21 cellular contexts compared by ENCODE assay signal in the genomic region with DNA sequence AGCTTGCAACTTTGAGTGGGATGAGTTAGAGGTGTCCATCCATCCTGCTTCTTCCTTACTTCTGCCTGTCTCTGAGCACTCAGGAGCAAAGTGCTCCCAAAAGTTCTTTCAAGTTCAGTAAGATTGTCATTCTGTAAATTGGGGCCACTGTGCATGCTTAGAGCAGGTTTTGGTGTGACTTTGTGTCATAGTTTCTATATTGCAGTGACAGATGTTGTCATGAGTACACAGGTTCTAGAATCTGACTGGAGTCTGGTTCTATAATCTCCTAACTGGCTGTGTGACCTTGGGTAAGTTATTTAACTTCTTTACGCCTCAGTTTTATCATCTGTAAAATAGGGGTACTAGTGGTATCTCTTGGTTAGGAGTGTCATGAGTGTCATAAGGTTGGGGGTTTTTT.
A peak's percentile ranks its signal among the peaks of the same experiment; 100 is the strongest.
DNase-seq lines count a peak whose midpoint lies in the region; ATAC-seq and TF ChIP-seq lines count a peak whose summit lies in the region.
"Had no signal": no experiment of that assay in that cellular context is flagged by ENCODE, and none has a peak within 500 bp of the region (broad histone marks: within the 10 kb centered on the region; RNA-seq: fewer than 3 reads in every experiment).

No MANE protein-coding gene starts in this region.

- POLR2A ChIA-PET in activated CD8-positive, alpha-beta T cell treated with anti-CD3 and anti-CD28 coated beads for 36 hours (lab: Charles Lee), result no interaction called here
- POLR2A ChIA-PET in activated CD8-positive, alpha-beta T cell treated with anti-CD3 and anti-CD28 coated beads, Interleukin-2, amount 10 ng/mL, durations not matched to agents 7 days and 5 days (lab: Charles Lee), result no interaction called here

- 95 to 100% methylated on average over 1 of the region's 1 CpG for WGBS in tibial nerve, 2 donors

- H3K9me3 Mint-ChIP-seq in activated CD8-positive, alpha-beta T cell treated with anti-CD3 and anti-CD28 coated beads for 36 hours, result peaks cover 7% of the 10 kb centered on the region
- peaks cover 7% of the 10 kb centered on the region for H3K9me3 Mint-ChIP-seq in activated CD8-positive, alpha-beta T cell treated with anti-CD3 and anti-CD28 coated beads, Interleukin-2, amount 10 ng/mL, durations not matched to agents 7 days and 5 days (ENCODE audit: insufficient read depth)
- peaks cover 14% of the 10 kb centered on the region for H3K9me3 Mint-ChIP-seq in activated naive CD8-positive, alpha-beta T cell treated with anti-CD3 and anti-CD28 coated beads, Interleukin-2, amount 50 U/mL, for 24 hours
- peaks cover 10% of the 10 kb centered on the region for H3K9me3 Mint-ChIP-seq in activated naive CD8-positive, alpha-beta T cell treated with anti-CD3 and anti-CD28 coated beads for 36 hours

- no peak overlapping the region for H3K4me3 Mint-ChIP-seq in activated CD8-positive, alpha-beta T cell treated with anti-CD3 and anti-CD28 coated beads for 36 hours
- no peak overlapping the region for H3K4me3 Mint-ChIP-seq in activated CD8-positive, alpha-beta T cell treated with anti-CD3 and anti-CD28 coated beads, Interleukin-2, amount 10 ng/mL, durations not matched to agents 7 days and 5 days
- H3K4me3 Mint-ChIP-seq in activated naive CD8-positive, alpha-beta T cell treated with anti-CD3 and anti-CD28 coated beads, Interleukin-2, amount 50 U/mL, for 24 hours, result no peak overlapping the region
- H3K4me3 Mint-ChIP-seq in activated naive CD8-positive, alpha-beta T cell treated with anti-CD3 and anti-CD28 coated beads for 36 hours, result no peak overlapping the region
- H3K4me3 Mint-ChIP-seq: CD4-positive, alpha-beta T cell; IgD-negative memory B cell had no signal

- CTCF ChIA-PET in activated CD8-positive, alpha-beta T cell treated with anti-CD3 and anti-CD28 coated beads for 36 hours (lab: Charles Lee), result no interaction called here
- CTCF ChIA-PET in activated CD8-positive, alpha-beta T cell treated with anti-CD3 and anti-CD28 coated beads, Interleukin-2, amount 10 ng/mL, durations not matched to agents 7 days and 5 days (lab: Charles Lee), result no interaction called here

- intact Hi-C loops in activated CD8-positive, alpha-beta T cell treated with anti-CD3 and anti-CD28 coated beads for 36 hours (cut with micrococcal nuclease), result no loop called here
- intact Hi-C loops in ascending aorta (cut with DNase I), result loop anchor here (10.0 kb wide), 1 partner anchor 113 kb away; no protein-coding TSS in a partner anchor

- TF ChIP-seq EP300 in tibial nerve (IDR thresholded peaks at IDR 0.05), result no peak

- H3K36me3 ChIP-seq in ascending aorta (peaks cover 34 to 52% of the 10 kb centered on the region in 2 donors), tibial nerve (peaks cover 0 to 32% (median 11%) of the 10 kb centered on the region in 3 donors)

- peaks cover 53% of the 10 kb centered on the region for H3K36me3 Mint-ChIP-seq in activated CD8-positive, alpha-beta T cell treated with anti-CD3 and anti-CD28 coated beads for 36 hours (ENCODE audit: low read depth)
- peaks cover 60% of the 10 kb centered on the region for H3K36me3 Mint-ChIP-seq in activated CD8-positive, alpha-beta T cell treated with anti-CD3 and anti-CD28 coated beads, Interleukin-2, amount 10 ng/mL, durations not matched to agents 7 days and 5 days (ENCODE audit: low read depth)
- peaks cover 77% of the 10 kb centered on the region for H3K36me3 Mint-ChIP-seq in activated naive CD8-positive, alpha-beta T cell treated with anti-CD3 and anti-CD28 coated beads, Interleukin-2, amount 50 U/mL, for 24 hours (ENCODE audit: low read depth)
- peaks cover 61% of the 10 kb centered on the region for H3K36me3 Mint-ChIP-seq in activated naive CD8-positive, alpha-beta T cell treated with anti-CD3 and anti-CD28 coated beads for 36 hours

- peaks cover 6% of the 10 kb centered on the region for H3K4me1 Mint-ChIP-seq in activated CD8-positive, alpha-beta T cell treated with anti-CD3 and anti-CD28 coated beads for 36 hours (ENCODE audit: low read depth)
- peaks cover 2% of the 10 kb centered on the region for H3K4me1 Mint-ChIP-seq in activated CD8-positive, alpha-beta T cell treated with anti-CD3 and anti-CD28 coated beads, Interleukin-2, amount 10 ng/mL, durations not matched to agents 7 days and 5 days (ENCODE audit: low read depth)
- no peaks in the 10 kb centered on the region for H3K4me1 Mint-ChIP-seq in activated naive CD8-positive, alpha-beta T cell treated with anti-CD3 and anti-CD28 coated beads, Interleukin-2, amount 50 U/mL, for 24 hours
- peaks cover 3% of the 10 kb centered on the region for H3K4me1 Mint-ChIP-seq in activated naive CD8-positive, alpha-beta T cell treated with anti-CD3 and anti-CD28 coated beads for 36 hours

- no peak for DNase-seq in activated CD8-positive, alpha-beta T cell treated with anti-CD3 and anti-CD28 coated beads for 36 hours
- no peak for DNase-seq in activated CD8-positive, alpha-beta T cell treated with anti-CD3 and anti-CD28 coated beads, Interleukin-2, amount 10 ng/mL, durations not matched to agents 7 days and 5 days
- no peak for DNase-seq in activated naive CD8-positive, alpha-beta T cell treated with anti-CD3 and anti-CD28 coated beads, Interleukin-2, amount 50 U/mL, for 24 hours
- DNase-seq in activated naive CD8-positive, alpha-beta T cell treated with anti-CD3 and anti-CD28 coated beads for 36 hours, result no peak
- no peak for DNase-seq in ascending aorta (ENCODE audit: low spot score in 2 of 2)
- DNase-seq in NCI-H1436 (lab: John Stamatoyannopoulos, UW), result no peak
- no peak for DNase-seq in tibial nerve (ENCODE audit: low spot score in 2 of 2)
- DNase-seq: AML-193; CD4-positive, alpha-beta T cell; MM.1S; NCI-H1694 treated with DMSO at 0.1 percent for 48 hours; NCI-H2081; NCI-H2227 treated with DMSO at 0.1 percent for 48 hours; NCI-H526 treated with DMSO at 0.1 percent for 48 hours; Right ventricle myocardium superior; RPMI8226 had no signal

- H3K4me3 ChIP-seq in ascending aorta, result no peak overlapping the region
- no peak overlapping the region for H3K4me3 ChIP-seq in tibial nerve
- H3K4me3 ChIP-seq: A549; BLaER1 treated with 17β-estradiol and CSF1 and Interleukin-3, amounts not matched to agents 10 nM and 100 nM had no signal

- H3K27me3 Mint-ChIP-seq in activated CD8-positive, alpha-beta T cell treated with anti-CD3 and anti-CD28 coated beads for 36 hours, result no peaks in the 10 kb centered on the region
- H3K27me3 Mint-ChIP-seq in activated CD8-positive, alpha-beta T cell treated with anti-CD3 and anti-CD28 coated beads, Interleukin-2, amount 10 ng/mL, durations not matched to agents 7 days and 5 days (ENCODE audit: low read depth), result no peaks in the 10 kb centered on the region
- no peaks in the 10 kb centered on the region for H3K27me3 Mint-ChIP-seq in activated naive CD8-positive, alpha-beta T cell treated with anti-CD3 and anti-CD28 coated beads, Interleukin-2, amount 50 U/mL, for 24 hours
- H3K27me3 Mint-ChIP-seq in activated naive CD8-positive, alpha-beta T cell treated with anti-CD3 and anti-CD28 coated beads for 36 hours, result no peaks in the 10 kb centered on the region
- H3K27me3 Mint-ChIP-seq: CD4-positive, alpha-beta T cell; IgD-negative memory B cell had no signal

- no peak overlapping the region for H3K27ac Mint-ChIP-seq in activated CD8-positive, alpha-beta T cell treated with anti-CD3 and anti-CD28 coated beads for 36 hours
- H3K27ac Mint-ChIP-seq in activated CD8-positive, alpha-beta T cell treated with anti-CD3 and anti-CD28 coated beads, Interleukin-2, amount 10 ng/mL, durations not matched to agents 7 days and 5 days, result no peak overlapping the region
- no peak overlapping the region for H3K27ac Mint-ChIP-seq in activated naive CD8-positive, alpha-beta T cell treated with anti-CD3 and anti-CD28 coated beads, Interleukin-2, amount 50 U/mL, for 24 hours
- H3K27ac Mint-ChIP-seq in activated naive CD8-positive, alpha-beta T cell treated with anti-CD3 and anti-CD28 coated beads for 36 hours, result no peak overlapping the region
- H3K27ac Mint-ChIP-seq: CD4-positive, alpha-beta T cell; IgD-negative memory B cell had no signal

- peak; percentile 53 for ATAC-seq in activated CD8-positive, alpha-beta T cell treated with anti-CD3 and anti-CD28 coated beads for 36 hours
- ATAC-seq in activated CD8-positive, alpha-beta T cell treated with anti-CD3 and anti-CD28 coated beads, Interleukin-2, amount 10 ng/mL, durations not matched to agents 7 days and 5 days, result no peak
- ATAC-seq in activated naive CD8-positive, alpha-beta T cell treated with anti-CD3 and anti-CD28 coated beads, Interleukin-2, amount 50 U/mL, for 24 hours, result peak; percentile 36
- ATAC-seq: A549 had no signal

- no peak for TF ChIP-seq CTCF in activated CD8-positive, alpha-beta T cell treated with anti-CD3 and anti-CD28 coated beads for 36 hours (IDR thresholded peaks at IDR 0.05)
- TF ChIP-seq CTCF in ascending aorta (IDR thresholded peaks at IDR 0.05) (no peak), tibial nerve (IDR thresholded peaks at IDR 0.05) (no peak)

- H3K27me3 ChIP-seq in ascending aorta (no peaks in the 10 kb centered on the region), tibial nerve (no peaks in the 10 kb centered on the region)
- H3K27me3 ChIP-seq: BLaER1 treated with 17β-estradiol and CSF1 and Interleukin-3, amounts not matched to agents 10 nM and 100 nM had no signal

- peaks cover 0 to 13% of the 10 kb centered on the region in 2 donors for H3K9me3 ChIP-seq in ascending aorta
- H3K9me3 ChIP-seq in tibial nerve, result peaks cover 0 to 10% (median 4%) of the 10 kb centered on the region in 4 donors

- peak overlapping the region; percentile 15 to 34 for H3K27ac ChIP-seq in ascending aorta
- H3K27ac ChIP-seq in tibial nerve, result no peak overlapping the region
- H3K27ac ChIP-seq: A549, HL-60, KMS-11 had no signal

- no peak for TF ChIP-seq POLR2A in tibial nerve (IDR thresholded peaks at IDR 0.05)

- H3K4me1 ChIP-seq in ascending aorta (peaks cover 6 to 17% of the 10 kb centered on the region in 2 donors), tibial nerve (peaks cover 0 to 18% (median 4%) of the 10 kb centered on the region in 4 donors)
- H3K4me1 ChIP-seq: A549 had no signal

Comparison
In these comparisons a context has a peak if more than half of its experiments do, and no peak if none do; other contexts are left out.
1. H3K27ac ChIP-seq: peak in ascending aorta (2 of 2); none in tibial nerve (0 of 4).